2 cellular contexts compared by ENCODE assay signal in the genomic region with DNA sequence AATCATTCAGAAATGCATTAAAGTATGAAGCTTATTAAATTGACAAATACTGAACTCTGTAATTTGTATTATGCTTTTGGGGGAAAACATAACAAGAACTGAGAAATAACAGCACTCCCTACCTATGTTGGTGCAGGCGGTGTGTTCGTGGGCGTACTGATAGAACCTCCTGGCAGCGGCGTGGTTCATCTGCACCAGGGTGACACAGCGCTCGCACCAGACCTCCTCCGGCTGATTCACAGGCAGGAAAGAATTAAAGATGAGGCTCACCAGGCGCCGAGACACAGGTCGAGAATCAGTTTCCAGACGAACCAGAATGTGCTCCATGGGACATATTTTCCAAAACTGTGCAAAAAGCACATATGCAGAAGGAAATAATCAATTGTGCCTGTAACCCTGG.
TF ChIP-seq lines count a peak whose summit lies in the region.

No MANE protein-coding gene starts in this region.

TF ChIP-seq in IMR-90, 13 proteins besides CTCF, POLR2A, EP300 and RAD21 (continued from another document):
- TF ChIP-seq SMC3 (IDR thresholded peaks at IDR 0.05; ENCODE audit: low read depth, low read length) (no peak), FOS (IDR thresholded peaks at IDR 0.05; ENCODE audit: low read depth, low read length) (no peak), NFE2L2 (IDR thresholded peaks at IDR 0.05; ENCODE audit: low read depth, low read length) (no peak), MXI1 (IDR thresholded peaks at IDR 0.05; ENCODE audit: borderline replicate concordance, low read depth, low read length) (no peak), MAZ (IDR thresholded peaks at IDR 0.05; ENCODE audit: borderline replicate concordance, low read depth, low read length) (no peak), BHLHE40 (IDR thresholded peaks at IDR 0.05; ENCODE audit: low read depth, low read length) (no peak), MAFK (IDR thresholded peaks at IDR 0.05; ENCODE audit: low read depth, low read length) (no peak), CHD1 (IDR thresholded peaks at IDR 0.05; ENCODE audit: low read depth, low read length) (no peak)
- TF ChIP-seq, protein P1, sequence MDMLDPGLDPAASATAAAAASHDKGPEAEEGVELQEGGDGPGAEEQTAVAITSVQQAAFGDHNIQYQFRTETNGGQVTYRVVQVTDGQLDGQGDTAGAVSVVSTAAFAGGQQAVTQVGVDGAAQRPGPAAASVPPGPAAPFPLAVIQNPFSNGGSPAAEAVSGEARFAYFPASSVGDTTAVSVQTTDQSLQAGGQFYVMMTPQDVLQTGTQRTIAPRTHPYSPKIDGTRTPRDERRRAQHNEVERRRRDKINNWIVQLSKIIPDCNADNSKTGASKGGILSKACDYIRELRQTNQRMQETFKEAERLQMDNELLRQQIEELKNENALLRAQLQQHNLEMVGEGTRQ (IDR thresholded peaks at IDR 0.05; ENCODE audit: low read depth, low read length) = no peak

TF ChIP-seq in HEK293T, 16 proteins besides CTCF, POLR2A, EP300 and RAD21 (continued from another document):
- no peak for TF ChIP-seq FOXA1 (IDR thresholded peaks at IDR 0.05)
- no peak for TF ChIP-seq ELF4 (IDR thresholded peaks at IDR 0.05)
- no peak for TF ChIP-seq L3MBTL2 (conservative IDR thresholded peaks at IDR 0.05)
- TF ChIP-seq LEF1 (IDR thresholded peaks at IDR 0.05; ENCODE audit: borderline replicate concordance) = no peak
